In genomic region chr12:1099158-1099557, GRCh38 we compare ENCODE assay signal across 2 cellular contexts.
TF ChIP-seq lines count a peak whose summit lies in the region.

No MANE protein-coding gene starts in this region.

TF ChIP-seq in GM12878, 131 proteins besides CTCF, POLR2A, EP300 and RAD21 (continued from another document and continues in another):
- TF ChIP-seq ZNF687 (IDR thresholded peaks at IDR 0.05) (no peak), ZNF24 (IDR thresholded peaks at IDR 0.05) (no peak), RBBP5 (conservative IDR thresholded peaks at IDR 0.05) (no peak), PKNOX1 (IDR thresholded peaks at IDR 0.05) (no peak), CUX1 (IDR thresholded peaks at IDR 0.05; ENCODE audit: insufficient replicate concordance, low read depth, low read length) (no peak), HSF1 (IDR thresholded peaks at IDR 0.05; ENCODE audit: low read depth, low read length) (no peak), FOS (IDR thresholded peaks at IDR 0.05; ENCODE audit: borderline replicate concordance, extremely low read depth, insufficient read length) (no peak), IRF4 (IDR thresholded peaks at IDR 0.05; ENCODE audit: low read depth, low read length) (peak; percentile 82; the same call in 1 of the 2 replicates), BACH1 (IDR thresholded peaks at IDR 0.05; ENCODE audit: borderline replicate concordance) (peak; percentile 29; the same call in 1 of the 2 replicates), CREB1 (IDR thresholded peaks at IDR 0.05; ENCODE audit: low read depth) (peak; percentile 47; the same call in 1 of the 2 replicates), TCF3 (IDR thresholded peaks at IDR 0.05; ENCODE audit: borderline replicate concordance, insufficient read depth, low read depth, low read length) (peak; percentile 94), IKZF1 (conservative IDR thresholded peaks at IDR 0.05) (peak; percentile 77; the same call in 1 of the 2 replicates), TARDBP (IDR thresholded peaks at IDR 0.05; ENCODE audit: borderline replicate concordance) (no peak)

TF ChIP-seq in SK-N-SH treated with all-trans-retinoic acid at 6 μM for 48 hours, 23 proteins besides CTCF, POLR2A, EP300 and RAD21 (continued from another document):
- TF ChIP-seq CSDC2 (CRISPR knock-in tag; IDR thresholded peaks at IDR 0.05) (no peak), GLIS3 (CRISPR knock-in tag; IDR thresholded peaks at IDR 0.05) (no peak), ZFP30 (CRISPR knock-in tag; IDR thresholded peaks at IDR 0.05) (no peak), SNAI2 (CRISPR knock-in tag; IDR thresholded peaks at IDR 0.05) (no peak), TCF4 (CRISPR knock-in tag; IDR thresholded peaks at IDR 0.05; ENCODE audit: borderline replicate concordance) (no peak), ISL1 (CRISPR knock-in tag; IDR thresholded peaks at IDR 0.05) (no peak), RARB (CRISPR knock-in tag; IDR thresholded peaks at IDR 0.05) (no peak), ZC3H10 (CRISPR knock-in tag; IDR thresholded peaks at IDR 0.05) (no peak), CSRNP3 (CRISPR knock-in tag; IDR thresholded peaks at IDR 0.05) (no peak), OSR1 (CRISPR knock-in tag; IDR thresholded peaks at IDR 0.05) (no peak), PPARA (CRISPR knock-in tag; IDR thresholded peaks at IDR 0.05; ENCODE audit: borderline replicate concordance) (no peak)
- TF ChIP-seq, protein P1, sequence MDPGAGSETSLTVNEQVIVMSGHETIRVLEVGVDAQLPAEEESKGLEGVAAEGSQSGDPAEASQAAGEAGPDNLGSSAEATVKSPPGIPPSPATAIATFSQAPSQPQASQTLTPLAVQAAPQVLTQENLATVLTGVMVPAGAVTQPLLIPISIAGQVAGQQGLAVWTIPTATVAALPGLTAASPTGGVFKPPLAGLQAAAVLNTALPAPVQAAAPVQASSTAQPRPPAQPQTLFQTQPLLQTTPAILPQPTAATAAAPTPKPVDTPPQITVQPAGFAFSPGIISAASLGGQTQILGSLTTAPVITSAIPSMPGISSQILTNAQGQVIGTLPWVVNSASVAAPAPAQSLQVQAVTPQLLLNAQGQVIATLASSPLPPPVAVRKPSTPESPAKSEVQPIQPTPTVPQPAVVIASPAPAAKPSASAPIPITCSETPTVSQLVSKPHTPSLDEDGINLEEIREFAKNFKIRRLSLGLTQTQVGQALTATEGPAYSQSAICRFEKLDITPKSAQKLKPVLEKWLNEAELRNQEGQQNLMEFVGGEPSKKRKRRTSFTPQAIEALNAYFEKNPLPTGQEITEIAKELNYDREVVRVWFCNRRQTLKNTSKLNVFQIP (CRISPR knock-in tag; IDR thresholded peaks at IDR 0.05; ENCODE audit: borderline replicate concordance, low read depth): no peak
- TF ChIP-seq, protein P2, sequence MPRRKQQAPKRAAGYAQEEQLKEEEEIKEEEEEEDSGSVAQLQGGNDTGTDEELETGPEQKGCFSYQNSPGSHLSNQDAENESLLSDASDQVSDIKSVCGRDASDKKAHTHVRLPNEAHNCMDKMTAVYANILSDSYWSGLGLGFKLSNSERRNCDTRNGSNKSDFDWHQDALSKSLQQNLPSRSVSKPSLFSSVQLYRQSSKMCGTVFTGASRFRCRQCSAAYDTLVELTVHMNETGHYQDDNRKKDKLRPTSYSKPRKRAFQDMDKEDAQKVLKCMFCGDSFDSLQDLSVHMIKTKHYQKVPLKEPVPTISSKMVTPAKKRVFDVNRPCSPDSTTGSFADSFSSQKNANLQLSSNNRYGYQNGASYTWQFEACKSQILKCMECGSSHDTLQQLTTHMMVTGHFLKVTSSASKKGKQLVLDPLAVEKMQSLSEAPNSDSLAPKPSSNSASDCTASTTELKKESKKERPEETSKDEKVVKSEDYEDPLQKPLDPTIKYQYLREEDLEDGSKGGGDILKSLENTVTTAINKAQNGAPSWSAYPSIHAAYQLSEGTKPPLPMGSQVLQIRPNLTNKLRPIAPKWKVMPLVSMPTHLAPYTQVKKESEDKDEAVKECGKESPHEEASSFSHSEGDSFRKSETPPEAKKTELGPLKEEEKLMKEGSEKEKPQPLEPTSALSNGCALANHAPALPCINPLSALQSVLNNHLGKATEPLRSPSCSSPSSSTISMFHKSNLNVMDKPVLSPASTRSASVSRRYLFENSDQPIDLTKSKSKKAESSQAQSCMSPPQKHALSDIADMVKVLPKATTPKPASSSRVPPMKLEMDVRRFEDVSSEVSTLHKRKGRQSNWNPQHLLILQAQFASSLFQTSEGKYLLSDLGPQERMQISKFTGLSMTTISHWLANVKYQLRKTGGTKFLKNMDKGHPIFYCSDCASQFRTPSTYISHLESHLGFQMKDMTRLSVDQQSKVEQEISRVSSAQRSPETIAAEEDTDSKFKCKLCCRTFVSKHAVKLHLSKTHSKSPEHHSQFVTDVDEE (CRISPR knock-in tag; IDR thresholded peaks at IDR 0.05): no peak
TF ChIP-seq in SK-N-SH treated with all-trans-retinoic acid at 6 μM for 48 hours: peak in this region for 0.
